Comparison of ENCODE assay signal across 1 cellular context in genomic region chr5:177133119-177133844, GRCh38.
A peak's percentile ranks its signal among the peaks of the same experiment; 100 is the strongest.
TF ChIP-seq lines count a peak whose summit lies in the region.

Gene NSD1, plus strand, starts transcription at chr5:177133773. Its CDS starts 1,331 bp downstream, at chr5:177135104.

TF ChIP-seq in GM12878, 131 proteins besides CTCF, POLR2A, EP300 and RAD21 (continued from another document):
- no peak for TF ChIP-seq SIX5 (IDR thresholded peaks at IDR 0.05; ENCODE audit: low read depth, low read length, severe bottlenecking)
- no peak for TF ChIP-seq ZBTB40 (IDR thresholded peaks at IDR 0.05; ENCODE audit: borderline replicate concordance)
- TF ChIP-seq USF2 (IDR thresholded peaks at IDR 0.05; ENCODE audit: borderline replicate concordance, low read depth, low read length), result no peak; the same call in 1 of the 2 replicates
- 0 out of 4 replicates have a peak, but pooled peaks of 1 of the 2 experiments have one; percentile 0 for TF ChIP-seq SRF (IDR thresholded peaks at IDR 0.05; ENCODE audit: low read depth in 2 of 2, low read length in 2 of 2)
- peak; percentile 42; the same call in 1 of the 2 replicates for TF ChIP-seq CREB1 (IDR thresholded peaks at IDR 0.05; ENCODE audit: low read depth)
- peak; percentile 81; the same call in 1 of the 2 replicates for TF ChIP-seq LARP7 (IDR thresholded peaks at IDR 0.05)
- no peak; the same call in 1 of the 2 replicates for TF ChIP-seq BACH1 (IDR thresholded peaks at IDR 0.05; ENCODE audit: borderline replicate concordance)
- no peak for TF ChIP-seq KDM1A (IDR thresholded peaks at IDR 0.05; ENCODE audit: borderline replicate concordance)
- peak; percentile 12; the same call in 1 of the 2 replicates for TF ChIP-seq PKNOX1 (IDR thresholded peaks at IDR 0.05)
- no peak for TF ChIP-seq ZBTB33 (IDR thresholded peaks at IDR 0.05)
